ENCODE assay signal across 11 cellular contexts in genomic region chr22:24445481-24446290, GRCh38. TPM values are rescaled to one million over a fixed set of nuclear protein-coding genes. Genes with fewer than 3 reads are reported as not detected.
DNase-seq lines count a peak whose midpoint lies in the region; ATAC-seq, FAIRE-seq and TF ChIP-seq lines count a peak whose summit lies in the region.
"Had no signal": no experiment of that assay in that cellular context is flagged by ENCODE, and none has a peak within 500 bp of the region (broad histone marks: within the 10 kb centered on the region; RNA-seq: fewer than 3 reads in every experiment).

No MANE protein-coding gene starts in this region.

- POLR2A ChIA-PET in H1 (lab: Charles Lee; ENCODE audit: partially characterized antibody) = interaction anchor here (0.9 kb wide), 1 partner anchor 12 kb away, joined by 3 read pairs; no protein-coding TSS in a partner anchor

- no peak overlapping the region for H3K4me2 ChIP-seq in H1 (ENCODE audit: insufficient read depth in 1 of 2, low read depth in 2 of 2, low read length in 2 of 2)

- no peak for DNase-seq in activated naive CD4-positive, alpha-beta T cell treated with anti-CD3 and anti-CD28 coated beads, Interleukin-2, amount 50 U/mL, for 72 hours (ENCODE audit: low spot score in 2 of 2)
- DNase-seq in activated naive CD4-positive, alpha-beta T cell treated with anti-CD3 and anti-CD28 coated beads, Interleukin-2, amount 50 U/mL, for 16 hours = no peak
- DNase-seq in SK-N-DZ (ENCODE audit: low spot score) (peak; percentile 47), H1 (ENCODE audit: low read depth in 1 of 2, low spot score in 2 of 2) (no peak), posterior vena cava (ENCODE audit: low spot score) (no peak), ecto neural progenitor cell (ENCODE audit: low spot score) (no peak)
- no peak for DNase-seq in stimulated activated naive B cell treated with anti-CD40 and anti-IgM and Interleukin-4, amounts not matched to agents 10 μg/mL and 1 μg/mL and 100 μg/mL, for 72 hours
- DNase-seq: activated CD4-positive, alpha-beta T cell treated with anti-CD3 and anti-CD28 coated beads for 4 hours; left lung had no signal

- H3K9ac ChIP-seq in H1 (replicated peaks in 1 of 4; ENCODE audit: extremely low read depth in 1 of 4, low read depth in 3 of 4, low read length in 3 of 4) = no peak overlapping the region

- no peaks in the 10 kb centered on the region for H3K79me1 ChIP-seq in H1 (ENCODE audit: low read depth, low read length)

- CTCF ChIA-PET in H1 (lab: Charles Lee; ENCODE audit: partially characterized antibody) = interaction anchor here (1.0 to 2.4 kb wide), 8 partner anchors 10 to 76 kb away, joined by 3 to 8 read pairs (median 4); no protein-coding TSS in a partner anchor

- H3K4me3 Mint-ChIP-seq in stimulated activated naive B cell treated with anti-CD40 and anti-IgM and Interleukin-4, amounts not matched to agents 10 μg/mL and 1 μg/mL and 100 μg/mL, for 72 hours = peak overlapping the region in 1 of 2 donors; percentile 17
- H3K4me3 Mint-ChIP-seq: brain had no signal

- ATAC-seq in activated naive CD4-positive, alpha-beta T cell treated with anti-CD3 and anti-CD28 coated beads, Interleukin-2, amount 50 U/mL, for 72 hours = peak; percentile 72 to 92
- peak; percentile 95 to 97 for ATAC-seq in stimulated activated naive B cell treated with anti-CD40 and anti-IgM and Interleukin-4, amounts not matched to agents 10 μg/mL and 1 μg/mL and 100 μg/mL, for 72 hours (replicated peaks)
- no peak for ATAC-seq in GM18867 (IDR thresholded peaks at IDR 0.05; ENCODE audit: unreplicated experiment)
- ATAC-seq: left lung had no signal

- no peak for TF ChIP-seq RAD21 in H1 (IDR thresholded peaks at IDR 0.05 in 1 of 2, conservative IDR thresholded peaks at IDR 0.05 in 1 of 2; ENCODE audit: low read depth in 2 of 2, low read length in 2 of 2)

- peaks cover 0 to 7% (median 5%) of the 10 kb centered on the region in 4 experiments; a peak in 4 of 7 replicates for H3K4me1 ChIP-seq in H1 (replicated peaks in 1 of 4; ENCODE audit: control insufficient read depth in 3 of 4, insufficient read depth in 4 of 4, low read length in 3 of 4)

- no peak overlapping the region for H2BK12ac ChIP-seq in H1 (ENCODE audit: low read depth, low read length)

- no peak overlapping the region for H4K8ac ChIP-seq in H1 (ENCODE audit: extremely low read depth, insufficient read depth, low read length)

- H2AFZ ChIP-seq in H1 (ENCODE audit: low read length) = no peak overlapping the region

- no peaks in the 10 kb centered on the region for H3K23me2 ChIP-seq in H1 (ENCODE audit: low read depth, low read length)

- H3K4ac ChIP-seq in H1 (replicated peaks; ENCODE audit: insufficient read length, low read depth, low read length) = no peak overlapping the region

- H3K4me1 Mint-ChIP-seq in stimulated activated naive B cell treated with anti-CD40 and anti-IgM and Interleukin-4, amounts not matched to agents 10 μg/mL and 1 μg/mL and 100 μg/mL, for 72 hours = peaks cover 43 to 76% of the 10 kb centered on the region in 2 donors

- no peak overlapping the region; the same call in 1 of the 2 replicates for H2AK5ac ChIP-seq in H1 (ENCODE audit: low read depth, low read length)

- H4K20me1 ChIP-seq in H1 (replicated peaks in 1 of 2; ENCODE audit: control insufficient read depth in 1 of 2, insufficient read depth in 2 of 2, low read length in 2 of 2) = no peaks in the 10 kb centered on the region

- H3K27ac Mint-ChIP-seq in activated naive CD4-positive, alpha-beta T cell treated with anti-CD3 and anti-CD28 coated beads, Interleukin-2, amount 50 U/mL, for 72 hours = peak overlapping the region; percentile 37 to 44
- peak overlapping the region; percentile 62 for H3K27ac Mint-ChIP-seq in stimulated activated naive B cell treated with anti-CD40 and anti-IgM and Interleukin-4, amounts not matched to agents 10 μg/mL and 1 μg/mL and 100 μg/mL, for 72 hours

- H2BK5ac ChIP-seq in H1 (ENCODE audit: low read depth, low read length) = no peak overlapping the region

- no peaks in the 10 kb centered on the region for H3K79me2 ChIP-seq in H1 (ENCODE audit: control insufficient read depth in 1 of 2, insufficient read depth in 2 of 2, low read length in 2 of 2)

- H3K14ac ChIP-seq in H1 (ENCODE audit: insufficient read length) = no peak overlapping the region

- H3K18ac ChIP-seq in H1 (ENCODE audit: extremely low read depth, low read length) = peak overlapping the region; percentile 53; the same call in 1 of the 2 replicates

- no peak overlapping the region for H3K23ac ChIP-seq in H1 (ENCODE audit: insufficient read length)

- H2BK15ac ChIP-seq in H1 (ENCODE audit: low read length) = no peak overlapping the region

- H2BK20ac ChIP-seq in H1 (ENCODE audit: low read length) = 0 out of 2 replicates have a peak overlapping the region, but pooled peaks have one; percentile 32

- no peaks in the 10 kb centered on the region; a peak in 1 of 7 replicates for H3K27me3 ChIP-seq in H1 (replicated peaks in 1 of 4; ENCODE audit: control insufficient read depth in 3 of 4, extremely low read depth in 1 of 4, insufficient read depth in 3 of 4, low read length in 3 of 4)
- H3K27me3 ChIP-seq: left lung had no signal

- intact Hi-C loops in posterior vena cava (cut with DNase I) = no loop called here

- no peaks in the 10 kb centered on the region for H3K36me3 ChIP-seq in H1 (ENCODE audit: control insufficient read depth in 2 of 4, insufficient read depth in 4 of 4, low read length in 3 of 4)

- no peaks in the 10 kb centered on the region for H3K27me3 Mint-ChIP-seq in stimulated activated naive B cell treated with anti-CD40 and anti-IgM and Interleukin-4, amounts not matched to agents 10 μg/mL and 1 μg/mL and 100 μg/mL, for 72 hours

- H4K5ac ChIP-seq in H1 (ENCODE audit: insufficient read length, low read depth, low read length) = no peak overlapping the region

- TF ChIP-seq CTCF in H1 (IDR thresholded peaks at IDR 0.05; ENCODE audit: control extremely low read depth in 1 of 3, insufficient read depth in 1 of 3, low read depth in 1 of 3, low read length in 3 of 3) = no peak

- FAIRE-seq in H1 (lab: Jason Lieb, UNC) = no peak

- WGBS in H1 (ENCODE audit: extremely low coverage in 1 of 2, insufficient coverage in 1 of 2, insufficient read length in 1 of 2, insufficient replicate concordance in 2 of 2, low coverage in 1 of 2, low lambda C conversion rate in 2 of 2, missing lambda C conversion rate in 1 of 2), 2 experiments = 78% methylated on average over 12 of the region's 12 CpGs; no CpG with 5 or more reads in 1 of the 2 experiments

- H2BK120ac ChIP-seq in H1 (replicated peaks; ENCODE audit: low read depth, low read length) = no peak overlapping the region

- H4K91ac ChIP-seq in H1 (replicated peaks; ENCODE audit: insufficient read length, low read length) = no peak overlapping the region

- peaks cover 7 to 9% of the 10 kb centered on the region in 2 donors for H3K36me3 Mint-ChIP-seq in activated naive CD4-positive, alpha-beta T cell treated with anti-CD3 and anti-CD28 coated beads, Interleukin-2, amount 50 U/mL, for 72 hours
- H3K36me3 Mint-ChIP-seq in stimulated activated naive B cell treated with anti-CD40 and anti-IgM and Interleukin-4, amounts not matched to agents 10 μg/mL and 1 μg/mL and 100 μg/mL, for 72 hours = peaks cover 24 to 47% of the 10 kb centered on the region in 2 donors

- no peaks in the 10 kb centered on the region for H3K9me3 Mint-ChIP-seq in activated naive CD4-positive, alpha-beta T cell treated with anti-CD3 and anti-CD28 coated beads, Interleukin-2, amount 50 U/mL, for 72 hours
- H3K9me3 Mint-ChIP-seq in stimulated activated naive B cell treated with anti-CD40 and anti-IgM and Interleukin-4, amounts not matched to agents 10 μg/mL and 1 μg/mL and 100 μg/mL, for 72 hours = peaks cover 0 to 2% of the 10 kb centered on the region in 2 donors

- no peak for TF ChIP-seq EP300 in H1 (IDR thresholded peaks at IDR 0.05; ENCODE audit: borderline replicate concordance in 1 of 2, low read depth in 2 of 2, low read length in 2 of 2)

- H3K27ac ChIP-seq in H1 (ENCODE audit: low read depth, low read length) = no peak overlapping the region
- H3K27ac ChIP-seq: left lung had no signal

- no peaks in the 10 kb centered on the region for H3K9me3 ChIP-seq in H1 (ENCODE audit: insufficient read depth in 2 of 2, low read depth in 1 of 2, low read length in 1 of 2)
- H3K9me3 ChIP-seq: left lung had no signal

- no peak overlapping the region for H3K56ac ChIP-seq in H1 (replicated peaks; ENCODE audit: insufficient read length, low read depth, low read length)

- no peak for TF ChIP-seq POLR2A in H1 (IDR thresholded peaks at IDR 0.05; ENCODE audit: control extremely low read depth in 1 of 2, low read depth in 2 of 2, low read length in 2 of 2)

- no peak overlapping the region for H3K4me3 ChIP-seq in H1 (ENCODE audit: extremely low read depth in 1 of 4, insufficient read depth in 2 of 4, low read depth in 3 of 4, low read length in 4 of 4)
- H3K4me3 ChIP-seq: left lung had no signal

RNA-seq across cellular contexts. Expression of gene ADORA2A, which starts 18.3 kb away (rescaled TPM):
- 10 to 100 TPM; 33.8 to 34.4 TPM for total RNA-seq in activated naive CD4-positive, alpha-beta T cell treated with anti-CD3 and anti-CD28 coated beads, Interleukin-2, amount 50 U/mL, for 72 hours
- polyA plus RNA-seq in SK-N-DZ (2014; cell fraction: cytosol; rRNA removed) = 8.7 and 11.8 TPM in 2 replicates
- polyA plus RNA-seq in SK-N-DZ (2014; cell fraction: nucleus; rRNA removed) = 4.8 and 7.8 TPM in 2 replicates
- total RNA-seq in H1 (2021; fragmentation: NEBNext Ultra II Directional; extraction: Animal tissue kit (Norgen Biotek cat#: 25700)) = 7.1 and 7.2 TPM in 2 replicates
- 20.3 and 22.1 TPM in 2 replicates for polyA plus RNA-seq in H1 (2011; rRNA removed)
- polyA plus RNA-seq in H1 (2011; cell fraction: cytosol; rRNA removed) = 12.9 TPM
- polyA plus RNA-seq in H1 (2011; cell fraction: nucleus; rRNA removed) = 23.1 TPM
- polyA plus RNA-seq in H1 (2012, experiment 1 of 2) = 6.9 to 12.0 TPM (median 8.8 TPM) in 4 replicates
- 6.4 TPM for polyA plus RNA-seq in H1 (2012, experiment 2 of 2)
- polyA plus RNA-seq in H1 (2013, experiment 1 of 2) = 5.4 TPM
- 5.4 TPM for polyA plus RNA-seq in H1 (2013, experiment 2 of 2)
- polyA minus RNA-seq in H1 (2011; rRNA and poly(A)+ RNA removed) = 14.0 and 14.6 TPM in 2 replicates
- polyA minus RNA-seq in H1 (2011; cell fraction: cytosol; rRNA and poly(A)+ RNA removed) = 10.5 TPM
- polyA minus RNA-seq in H1 (2011; cell fraction: nucleus; rRNA and poly(A)+ RNA removed) = 11.1 TPM
- total RNA-seq in posterior vena cava = 1 to 10 TPM; 1.9 to 2.6 TPM

RNA-seq across cellular contexts. Expression of gene UPB1, which starts 49.4 kb away (rescaled TPM):
- total RNA-seq in activated naive CD4-positive, alpha-beta T cell treated with anti-CD3 and anti-CD28 coated beads, Interleukin-2, amount 50 U/mL, for 72 hours = under 1 TPM; 0.23 to 0.57 TPM
- polyA plus RNA-seq in SK-N-DZ (2014; cell fraction: cytosol; rRNA removed) = 0.13 TPM in 1 of 2 replicates, not detected in the other
- 0.22 and 0.24 TPM in 2 replicates for polyA plus RNA-seq in SK-N-DZ (2014; cell fraction: nucleus; rRNA removed)
- total RNA-seq in H1 (2021; fragmentation: NEBNext Ultra II Directional; extraction: Animal tissue kit (Norgen Biotek cat#: 25700)) = not detected in 2 replicates
- 0.05 and 0.09 TPM in 2 replicates for polyA plus RNA-seq in H1 (2011; rRNA removed)
- 0.26 TPM for polyA plus RNA-seq in H1 (2011; cell fraction: cytosol; rRNA removed)
- 0.36 TPM for polyA plus RNA-seq in H1 (2011; cell fraction: nucleus; rRNA removed)
- 0.06 to 0.17 TPM (median 0.12 TPM) in 4 replicates for polyA plus RNA-seq in H1 (2012, experiment 1 of 2)
- not detected for polyA plus RNA-seq in H1 (2012, experiment 2 of 2)
- 0.04 TPM for polyA plus RNA-seq in H1 (2013, experiment 1 of 2)
- 0.06 TPM for polyA plus RNA-seq in H1 (2013, experiment 2 of 2)
- polyA minus RNA-seq in H1 (2011; rRNA and poly(A)+ RNA removed) = 0.16 TPM in 1 of 2 replicates, not detected in the other
- polyA minus RNA-seq in H1 (2011; cell fraction: cytosol; rRNA and poly(A)+ RNA removed) = not detected
- 0.50 TPM for polyA minus RNA-seq in H1 (2011; cell fraction: nucleus; rRNA and poly(A)+ RNA removed)
- under 1 TPM; 0.24 to 0.28 TPM for total RNA-seq in posterior vena cava
